Comparison of ENCODE assay signal across 22 cellular contexts in the genomic region with DNA sequence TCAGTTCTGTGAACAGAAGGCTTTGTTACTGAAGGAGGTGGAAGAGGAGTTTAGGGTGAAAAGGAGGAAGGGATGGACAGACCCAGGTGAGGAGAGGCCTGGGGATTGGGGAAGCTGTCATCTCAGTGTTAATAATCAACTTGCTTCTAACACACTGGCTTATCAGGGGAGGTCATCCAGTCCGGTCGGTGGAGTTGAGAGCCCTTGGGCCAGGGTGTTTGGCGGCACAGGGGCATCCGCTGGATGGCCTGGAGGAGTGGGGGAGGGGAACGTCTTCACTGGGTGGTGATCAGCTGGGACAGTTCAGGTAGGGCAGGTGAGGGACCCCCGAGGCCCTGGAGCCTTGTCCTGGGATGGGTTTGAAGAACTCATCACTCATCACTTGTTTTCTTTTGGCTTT. TPM values are rescaled to one million over a fixed set of nuclear protein-coding genes. Genes with fewer than 3 reads are reported as not detected.
"Had no signal": no experiment of that assay in that cellular context is flagged by ENCODE, and none has a peak within 500 bp of the region (broad histone marks: within the 10 kb centered on the region; RNA-seq: fewer than 3 reads in every experiment).

No MANE protein-coding gene starts in this region.

- H3K4me1 ChIP-seq: adrenal gland, gastrocnemius medialis, parathyroid adenoma, upper lobe of left lung had no signal

- H3K9me3 Mint-ChIP-seq: activated naive CD4-positive, alpha-beta T cell treated with anti-CD3 and anti-CD28 coated beads, Interleukin-2, amount 50 U/mL, for 72 hours; activated T-cell treated with anti-CD3 and anti-CD28 coated beads, Interleukin-2, amount 50 U/mL, for 4 hours; naive thymus-derived CD4-positive, alpha-beta T cell; stimulated activated naive CD8-positive, alpha-beta T cell treated with anti-CD3 and anti-CD28 coated beads, Interleukin-15, amount 100 ng/mL, for 72 hours; T-cell had no signal

- H3K27ac Mint-ChIP-seq: naive thymus-derived CD4-positive, alpha-beta T cell had no signal

- ATAC-seq: activated naive CD4-positive, alpha-beta T cell treated with anti-CD3 and anti-CD28 coated beads, Interleukin-2, amount 50 U/mL, for 72 hours; activated T-cell treated with anti-CD3 and anti-CD28 coated beads, Interleukin-2, amount 50 U/mL, for 4 hours; esophagus mucosa; gastrocnemius medialis; naive thymus-derived CD4-positive, alpha-beta T cell; stimulated activated naive CD8-positive, alpha-beta T cell treated with anti-CD3 and anti-CD28 coated beads, Interleukin-15, amount 100 ng/mL, for 72 hours; T-cell had no signal

- H3K4me3 Mint-ChIP-seq: activated T-cell treated with anti-CD3 and anti-CD28 coated beads, Interleukin-2, amount 50 U/mL, for 4 hours; naive thymus-derived CD4-positive, alpha-beta T cell; stimulated activated naive CD8-positive, alpha-beta T cell treated with anti-CD3 and anti-CD28 coated beads, Interleukin-15, amount 100 ng/mL, for 72 hours; T-cell had no signal

- H3K4me1 Mint-ChIP-seq: stimulated activated naive CD8-positive, alpha-beta T cell treated with anti-CD3 and anti-CD28 coated beads, Interleukin-15, amount 100 ng/mL, for 72 hours had no signal

- H2AFZ ChIP-seq: parathyroid adenoma had no signal

- FAIRE-seq: bronchial epithelial cell, keratinocyte had no signal

- H3K27me3 Mint-ChIP-seq: naive thymus-derived CD4-positive, alpha-beta T cell; stimulated activated naive CD8-positive, alpha-beta T cell treated with anti-CD3 and anti-CD28 coated beads, Interleukin-15, amount 100 ng/mL, for 72 hours; T-cell had no signal

- H3K27me3 ChIP-seq: adrenal gland, gastrocnemius medialis, neutrophil, upper lobe of left lung had no signal

- H3K27ac ChIP-seq: adrenal gland, gastrocnemius medialis, neutrophil, parathyroid adenoma, upper lobe of left lung had no signal

- H3K9ac ChIP-seq: parathyroid adenoma had no signal

- H3K79me2 ChIP-seq: parathyroid adenoma had no signal

- DNase-seq: activated CD4-positive, alpha-beta T cell treated with anti-CD3 and anti-CD28 coated beads, Interleukin-2, amount 50 U/mL, for 1 hour; activated CD8-positive, alpha-beta memory T cell treated with anti-CD3 and anti-CD28 coated beads, Interleukin-2, amount 50 U/mL, for 4 hours; activated effector memory CD4-positive, alpha-beta T cell treated with anti-CD3 and anti-CD28 coated beads, Interleukin-2, amount 50 U/mL, for 16 hours; activated T-cell treated with anti-CD3 and anti-CD28 coated beads, Interleukin-2, amount 50 U/mL, for 4 hours; cerebellar nuclear complex; effector CD4-positive, alpha-beta T cell; gastrocnemius medialis; head of caudate nucleus; naive thymus-derived CD4-positive, alpha-beta T cell; stimulated activated CD4-positive, alpha-beta T cell treated with anti-CD3 and anti-CD28 coated beads, Interleukin-12 subunit alpha, Interleukin-12 subunit beta, amount 100 ng/mL, for 4 hours; stimulated activated CD4-positive, alpha-beta T cell treated with anti-CD3 and anti-CD28 coated beads, Interleukin-1b, Interleukin-23, amount 100 ng/mL, for 48 hours; stimulated activated naive CD8-positive, alpha-beta T cell treated with anti-CD3 and anti-CD28 coated beads, Interleukin-15, amount 100 ng/mL, for 72 hours; T-cell; T-helper 9 cell; upper lobe of left lung had no signal

- H3K4me3 ChIP-seq: adrenal gland, gastrocnemius medialis, upper lobe of left lung had no signal

- H3K9me3 ChIP-seq: adrenal gland, gastrocnemius medialis, neutrophil, upper lobe of left lung had no signal

RNA-seq across cellular contexts. Expression of a gene that starts 33.9 kb away (rescaled TPM):
- total RNA-seq: activated naive CD4-positive, alpha-beta T cell treated with anti-CD3 and anti-CD28 coated beads, Interleukin-2, amount 50 U/mL, for 72 hours; bronchial epithelial cell; esophagus mucosa; gastrocnemius medialis; naive thymus-derived CD4-positive, alpha-beta T cell had no signal
- polyA plus RNA-seq: keratinocyte; naive thymus-derived CD4-positive, alpha-beta T cell had no signal
